Comparison of ENCODE assay signal across 26 cellular contexts in genomic region chr3:197010556-197011351, GRCh38. TPM values are rescaled to one million over a fixed set of nuclear protein-coding genes. Genes with fewer than 3 reads are reported as not detected.
DNase-seq lines count a peak whose midpoint lies in the region; ATAC-seq and TF ChIP-seq lines count a peak whose summit lies in the region.
"Had no signal": no experiment of that assay in that cellular context is flagged by ENCODE, and none has a peak within 500 bp of the region (broad histone marks: within the 10 kb centered on the region; RNA-seq: fewer than 3 reads in every experiment).

No MANE protein-coding gene starts in this region.

- H3K27me3 ChIP-seq in BE2C = no peaks in the 10 kb centered on the region
- H3K27me3 ChIP-seq in BLaER1 treated with 17β-estradiol and CSF1 and Interleukin-3, amounts not matched to agents 10 nM and 100 nM = peaks cover 0 to 9% (median 0%) of the 10 kb centered on the region in 11 experiments; a peak in 1 of 22 replicates
- H3K27me3 ChIP-seq in right cardiac atrium (ENCODE audit: control insufficient read depth, insufficient read depth) = no peaks in the 10 kb centered on the region
- H3K27me3 ChIP-seq: ascending aorta, esophagus squamous epithelium, neutrophil, SJSA1, testis, uterus had no signal

- 78% methylated on average over 30 of the region's 30 CpGs for WGBS in right cardiac atrium

- DNase-seq in BE2C = peak; percentile 72
- no peak for DNase-seq in SK-N-MC (ENCODE audit: low read depth, low spot score)
- no peak for DNase-seq in right cardiac atrium
- DNase-seq in HPDE6-E6E7 (ENCODE audit: extremely low spot score) = no peak
- no peak for DNase-seq in activated T-cell treated with anti-CD3 and anti-CD28 coated beads, Interleukin-2, amount 50 U/mL, for 1 hour
- no peak for DNase-seq in NCI-H2171 (lab: John Stamatoyannopoulos, UW)
- DNase-seq: activated CD4-positive, alpha-beta T cell treated with anti-CD3 and anti-CD28 coated beads for 1 hour; activated CD8-positive, alpha-beta T cell treated with anti-CD3 and anti-CD28 coated beads for 36 hours; central memory CD4-positive, alpha-beta T cell; dermis blood vessel endothelial cell; esophagus squamous epithelium; GDM1; hypothalamus; immature natural killer cell; stimulated activated naive CD8-positive, alpha-beta T cell treated with anti-CD3 and anti-CD28 coated beads, Interleukin-15, Interleukin-2, amounts not matched to agents 100 U/mL and 50 U/mL, for 24 hours; testis; uterus had no signal

- peak overlapping the region in 10 of 11 experiments; percentile 13 to 63 (median 43); a peak in 15 of 22 replicates for H3K9ac ChIP-seq in BLaER1 treated with 17β-estradiol and CSF1 and Interleukin-3, amounts not matched to agents 10 nM and 100 nM
- H3K9ac ChIP-seq in SK-N-MC (ENCODE audit: insufficient read length) = peak overlapping the region; percentile 17

- peaks cover 0 to 42% (median 6%) of the 10 kb centered on the region in 11 experiments; a peak in 8 of 22 replicates for H4K20me1 ChIP-seq in BLaER1 treated with 17β-estradiol and CSF1 and Interleukin-3, amounts not matched to agents 10 nM and 100 nM

- ATAC-seq in right cardiac atrium = peak; percentile 36 to 40
- ATAC-seq: activated CD8-positive, alpha-beta T cell treated with anti-CD3 and anti-CD28 coated beads for 36 hours; activated naive CD4-positive, alpha-beta T cell treated with anti-CD3 and anti-CD28 coated beads, Interleukin-2, amount 50 U/mL, for 72 hours; left lobe of liver; stimulated activated naive CD8-positive, alpha-beta T cell treated with anti-CD3 and anti-CD28 coated beads, Interleukin-15, Interleukin-2, amounts not matched to agents 100 U/mL and 50 U/mL, for 24 hours had no signal

- H3K4me3 ChIP-seq in BE2C (ENCODE audit: low read depth, low read length) (no peak overlapping the region), SK-N-MC (no peak overlapping the region), right cardiac atrium (ENCODE audit: low read length) (no peak overlapping the region)
- H3K4me3 ChIP-seq in BLaER1 treated with 17β-estradiol and CSF1 and Interleukin-3, amounts not matched to agents 10 nM and 100 nM = no peak overlapping the region; a peak in 1 of 20 replicates
- H3K4me3 ChIP-seq: ascending aorta, esophagus squamous epithelium, HAP-1, psoas muscle, SJSA1, testis, uterus had no signal

- H3K36me3 ChIP-seq in BE2C = no peaks in the 10 kb centered on the region
- H3K36me3 ChIP-seq in BLaER1 treated with 17β-estradiol and CSF1 and Interleukin-3, amounts not matched to agents 10 nM and 100 nM = peaks cover 0 to 24% (median 3%) of the 10 kb centered on the region in 11 experiments; a peak in 4 of 22 replicates
- no peaks in the 10 kb centered on the region for H3K36me3 ChIP-seq in SK-N-MC (ENCODE audit: insufficient read depth, low read length)
- H3K36me3 ChIP-seq: ascending aorta, esophagus squamous epithelium, HAP-1, neutrophil, SJSA1, uterus had no signal

- intact Hi-C loops in right cardiac atrium (cut with DNase I) = no loop called here

- H3K27ac ChIP-seq in BLaER1 treated with 17β-estradiol and CSF1 and Interleukin-3, amounts not matched to agents 10 nM and 100 nM = peak overlapping the region in 1 of 11 experiments; percentile 31; a peak in 1 of 22 replicates
- H3K27ac ChIP-seq in SK-N-MC = no peak overlapping the region
- no peak overlapping the region for H3K27ac ChIP-seq in right cardiac atrium (ENCODE audit: low read length)
- H3K27ac ChIP-seq: ascending aorta, esophagus squamous epithelium, neutrophil, psoas muscle, SJSA1, testis, uterus had no signal

- peak overlapping the region; percentile 67 to 95 (median 86) for H3K4me2 ChIP-seq in BLaER1 treated with 17β-estradiol and CSF1 and Interleukin-3, amounts not matched to agents 10 nM and 100 nM

- H3K9me3 ChIP-seq in BE2C (no peaks in the 10 kb centered on the region), SK-N-MC (ENCODE audit: low read depth, low read length) (no peaks in the 10 kb centered on the region; the same call in 1 of the 2 replicates), right cardiac atrium (ENCODE audit: control insufficient read depth, low read length) (no peaks in the 10 kb centered on the region)
- H3K9me3 ChIP-seq in BLaER1 treated with 17β-estradiol and CSF1 and Interleukin-3, amounts not matched to agents 10 nM and 100 nM (replicated peaks in 1 of 11) = no peaks in the 10 kb centered on the region
- H3K9me3 ChIP-seq: ascending aorta, esophagus squamous epithelium, HAP-1, neutrophil, psoas muscle, SJSA1, testis, uterus had no signal

- TF ChIP-seq CTCF in BE2C (IDR thresholded peaks at IDR 0.05; ENCODE audit: low read depth, low read length) = no peak

- peaks cover 9% of the 10 kb centered on the region for H3K4me1 ChIP-seq in BE2C
- peaks cover 23 to 86% (median 58%) of the 10 kb centered on the region in 10 experiments for H3K4me1 ChIP-seq in BLaER1 treated with 17β-estradiol and CSF1 and Interleukin-3, amounts not matched to agents 10 nM and 100 nM
- H3K4me1 ChIP-seq in right cardiac atrium (ENCODE audit: control insufficient read depth, insufficient read depth, low read length) = no peaks in the 10 kb centered on the region
- H3K4me1 ChIP-seq: ascending aorta, esophagus squamous epithelium, psoas muscle, SJSA1, uterus had no signal

RNA-seq across cellular contexts. Expression of gene MELTF, which starts 18.9 kb away (rescaled TPM):
- 9.4 TPM for polyA plus RNA-seq in BE2C (2012; ENCODE audit: insufficient read depth, insufficient read length, low read depth)
- total RNA-seq in right cardiac atrium = 1 to 10 TPM; 1.2 to 6.5 (median 2.9) TPM
- polyA plus RNA-seq in right cardiac atrium = 2.4 TPM

RNA-seq across cellular contexts. Expression of gene PIGZ, which starts 42.1 kb away (rescaled TPM):
- polyA plus RNA-seq in BE2C (2012; ENCODE audit: insufficient read depth, insufficient read length, low read depth) = 3.1 TPM
- total RNA-seq in right cardiac atrium = 1 to 10 TPM; 3.4 to 5.2 (median 4.3) TPM
- polyA plus RNA-seq in right cardiac atrium = 3.6 TPM
- polyA plus RNA-seq: CD8-positive, alpha-beta memory T cell had no signal
